26 cellular contexts compared by ENCODE assay signal in the genomic region with DNA sequence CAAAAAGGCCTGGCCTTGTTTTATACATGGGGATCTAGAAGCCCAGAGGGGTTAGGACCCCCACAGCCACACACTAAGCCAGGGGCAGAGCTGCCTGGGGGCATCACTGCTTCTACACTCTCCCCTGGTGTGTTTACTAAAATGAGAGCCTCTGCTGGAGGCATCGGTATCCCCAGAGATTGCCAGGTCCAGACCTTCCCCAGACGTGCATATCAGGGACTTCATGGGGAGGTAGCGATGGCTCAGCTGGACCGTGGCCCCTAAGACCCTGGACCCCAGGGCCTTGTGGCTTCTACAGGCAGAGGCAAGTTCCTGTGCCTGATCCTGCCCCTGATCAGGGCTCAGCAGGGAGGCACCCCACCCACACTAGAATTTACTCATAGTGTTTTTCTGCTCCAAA. TPM values are rescaled to one million over a fixed set of nuclear protein-coding genes. Genes with fewer than 3 reads are reported as not detected.
"Had no signal": no experiment of that assay in that cellular context is flagged by ENCODE, and none has a peak within 500 bp of the region (broad histone marks: within the 10 kb centered on the region; RNA-seq: fewer than 3 reads in every experiment).

No MANE protein-coding gene starts in this region.

- H3K4me3 Mint-ChIP-seq: IgD-negative memory B cell had no signal

- DNase-seq: Kasumi-1, MM.1S, NCI-H1092 treated with DMSO at 0.1 percent for 48 hours, NCI-H1436, NCI-H187, NCI-H2029 treated with DMSO at 0.1 percent for 48 hours, NCI-H2171 treated with DMSO at 0.1 percent for 48 hours, NCI-H226, NCI-H446, NCI-H510A, NCI-H524 treated with DMSO at 0.1 percent for 48 hours, NCI-H69, NCI-H774, PC-3, Peyer's patch, SHP77 treated with DMSO at 0.1 percent for 48 hours, SJCRH30, T-helper 1 cell had no signal

- H3K27me3 Mint-ChIP-seq: IgD-negative memory B cell had no signal

- H3K9me3 ChIP-seq: Peyer's patch, SJCRH30 had no signal

- H3K27ac ChIP-seq: HL-60, KMS-11, Peyer's patch, SJCRH30 had no signal

- H3K9me3 Mint-ChIP-seq: IgD-negative memory B cell had no signal

- ATAC-seq: K562, PC-3, Right ventricle myocardium inferior, SK-N-SH treated with all-trans-retinoic acid at 6 μM for 48 hours had no signal

RNA-seq across cellular contexts. Expression of gene APOC2, which starts 22.8 kb away (rescaled TPM):
- total RNA-seq: M059J, PC-3, Right ventricle myocardium inferior, RPMI7951, SJCRH30 had no signal

RNA-seq across cellular contexts. Expression of gene APOC4, which starts 26.6 kb away (rescaled TPM):
- total RNA-seq: K562, M059J, PC-3, Peyer's patch, Right ventricle myocardium inferior, RPMI7951 had no signal
